ENCODE assay signal across 8 cellular contexts in genomic region chr3:42535981-42536784, GRCh38. TPM values are rescaled to one million over a fixed set of nuclear protein-coding genes. Genes with fewer than 3 reads are reported as not detected.
DNase-seq lines count a peak whose midpoint lies in the region; ATAC-seq and TF ChIP-seq lines count a peak whose summit lies in the region.
"Had no signal": no experiment of that assay in that cellular context is flagged by ENCODE, and none has a peak within 500 bp of the region (broad histone marks: within the 10 kb centered on the region; RNA-seq: fewer than 3 reads in every experiment).

No MANE protein-coding gene starts in this region.

- no peak overlapping the region for H3K9ac ChIP-seq in Loucy (ENCODE audit: low read depth, low read length, poor library complexity, severe bottlenecking)

- POLR2A ChIA-PET in GM10248 (lab: Yijun Ruan, JAX): no interaction called here

- DNase-seq in GM10248 (ENCODE audit: extremely low spot score) (peak; percentile 59), activated T-cell treated with anti-CD3 and anti-CD28 coated beads for 48 hours (ENCODE audit: low read depth) (peak; percentile 30), left ventricle myocardium superior (peak; percentile 57)
- peak; percentile 7 to 17 for DNase-seq in stimulated activated CD8-positive, alpha-beta memory T cell treated with anti-CD3 and anti-CD28 coated beads, Interleukin-15, amount 100 ng/mL, for 48 hours (ENCODE audit: low read depth in 2 of 2)
- DNase-seq: psoas muscle had no signal

- H4K20me1 ChIP-seq in Loucy (ENCODE audit: insufficient read depth, low read length, poor library complexity, severe bottlenecking): no peaks in the 10 kb centered on the region

- H3K4me2 ChIP-seq in Loucy (ENCODE audit: low read depth, low read length, poor library complexity, severe bottlenecking): no peak overlapping the region

- peaks cover 17% of the 10 kb centered on the region for H3K4me1 ChIP-seq in Loucy (ENCODE audit: insufficient read depth, low read length, poor library complexity, severe bottlenecking)
- H3K4me1 ChIP-seq: psoas muscle had no signal

- H3K27me3 ChIP-seq in Loucy (ENCODE audit: insufficient read depth, low read length, poor library complexity, severe bottlenecking): no peaks in the 10 kb centered on the region

- H3F3A ChIP-seq in Loucy (ENCODE audit: low read depth): no peaks in the 10 kb centered on the region

- TF ChIP-seq CTCF in GM10248 (IDR thresholded peaks at IDR 0.05; ENCODE audit: control extremely low read depth, extremely low read depth, low read depth, missing control alignments) (peak; percentile 33), Loucy (conservative IDR thresholded peaks at IDR 0.05; ENCODE audit: low read length) (peak; percentile 73)

- no peaks in the 10 kb centered on the region for H3K79me2 ChIP-seq in Loucy (ENCODE audit: insufficient read depth, low read length)

- H3K4me3 ChIP-seq in Loucy (ENCODE audit: low read length, poor library complexity, severe bottlenecking): no peak overlapping the region
- H3K4me3 ChIP-seq: psoas muscle had no signal

- intact Hi-C loops in left ventricle myocardium superior (cut with micrococcal nuclease): no loop called here

- peak; percentile 42 for ATAC-seq in left ventricle myocardium superior
- ATAC-seq in HG03159 (IDR thresholded peaks at IDR 0.05; ENCODE audit: unreplicated experiment): no peak
- ATAC-seq in GM21619 (IDR thresholded peaks at IDR 0.05; ENCODE audit: unreplicated experiment): no peak

- H2AFZ ChIP-seq in Loucy (ENCODE audit: low read length): no peak overlapping the region

- H3K9me2 ChIP-seq in Loucy (replicated peaks; ENCODE audit: low read depth, low read length): no peaks in the 10 kb centered on the region

- CTCF ChIA-PET in GM10248 (lab: Yijun Ruan, JAX): interaction anchor here (1.2 to 11.7 kb wide), 10 partner anchors 11 to 643 kb away, joined by 3 to 95 read pairs (median 4); no protein-coding TSS in a partner anchor

- H3K36me3 ChIP-seq in Loucy (ENCODE audit: insufficient read depth, low read length): no peaks in the 10 kb centered on the region

- H3K9me3 ChIP-seq in Loucy (ENCODE audit: insufficient read depth, low read depth, low read length): no peaks in the 10 kb centered on the region
- H3K9me3 ChIP-seq: psoas muscle had no signal

RNA-seq across cellular contexts. Expression of gene VIPR1, which starts 33.7 kb away (rescaled TPM):
- total RNA-seq in left ventricle myocardium superior: 2.2 TPM

RNA-seq across cellular contexts. Expression of gene SEC22C, which starts 45.6 kb away (rescaled TPM):
- 24.3 TPM for total RNA-seq in left ventricle myocardium superior

RNA-seq across cellular contexts. Expression of gene SS18L2, which starts 54.5 kb away (rescaled TPM):
- 9.7 TPM for total RNA-seq in left ventricle myocardium superior
